In genomic region chr6:75493400-75494064, GRCh38 we compare ENCODE assay signal across 11 cellular contexts. TPM values are rescaled to one million over a fixed set of nuclear protein-coding genes. Genes with fewer than 3 reads are reported as not detected.
A peak's percentile ranks its signal among the peaks of the same experiment; 100 is the strongest.
DNase-seq lines count a peak whose midpoint lies in the region; ATAC-seq and TF ChIP-seq lines count a peak whose summit lies in the region.
"Had no signal": no experiment of that assay in that cellular context is flagged by ENCODE, and none has a peak within 500 bp of the region (broad histone marks: within the 10 kb centered on the region; RNA-seq: fewer than 3 reads in every experiment).

FILIP1 (minus strand) TSS chr6:75493800; CDS start chr6:75414972, 78,828 bp downstream.

- no peak within 1 kb of the TSS for H3K4me2 ChIP-seq in HCT116 (ENCODE audit: low read length)

- no peaks in the 10 kb centered on the region for H3K9me2 ChIP-seq in HCT116 (ENCODE audit: insufficient read depth)

- H2AFZ ChIP-seq in HCT116 (ENCODE audit: low read depth, low read length, poor library complexity, severe bottlenecking): peak within 1 kb of the TSS; percentile 62

- H3K36me3 ChIP-seq in HCT116 (ENCODE audit: control insufficient read depth in 1 of 2, insufficient read depth in 2 of 2, low read length in 2 of 2) (no peaks in the 10 kb centered on the region), kidney epithelial cell (ENCODE audit: control insufficient read depth, insufficient read depth, low read length) (no peaks in the 10 kb centered on the region), skeletal muscle tissue (ENCODE audit: control insufficient read depth in 3 of 3, insufficient read depth in 3 of 3, low read length in 3 of 3) (no peaks in the 10 kb centered on the region)

- H3K9me3 ChIP-seq in HCT116 (ENCODE audit: control insufficient read depth in 1 of 2, insufficient read depth in 1 of 2, low read depth in 1 of 2, low read length in 2 of 2) (no peaks in the 10 kb centered on the region), skeletal muscle tissue (ENCODE audit: control insufficient read depth in 3 of 3, low read length in 3 of 3) (no peaks in the 10 kb centered on the region)

- no peak for TF ChIP-seq RAD21 in HCT116 (IDR thresholded peaks at IDR 0.05; ENCODE audit: low read depth)

- DNase-seq in HCT116 (ENCODE audit: low read depth, low spot score): no peak
- DNase-seq in cardiac fibroblast (ENCODE audit: low read depth in 2 of 2): peak; percentile 63 to 82
- peak; percentile 23 for DNase-seq in kidney epithelial cell (ENCODE audit: low read depth)
- DNase-seq in GM13977 (ENCODE audit: low spot score): no peak
- DNase-seq in foreskin keratinocyte: no peak
- DNase-seq: activated CD4-positive, alpha-beta memory T cell treated with anti-CD3 and anti-CD28 coated beads for 36 hours; NCI-H2081; stimulated activated CD4-positive, alpha-beta T cell treated with anti-CD3 and anti-CD28 coated beads, Interleukin-1b, Interleukin-23, amount 100 ng/mL, for 48 hours had no signal

- RAD21 ChIA-PET in HCT116 (lab: Charles Lee; ENCODE audit: low non-redundant PET in 1 of 2, low total read pairs in 2 of 2, uncharacterized antibody in 2 of 2, unreplicated experiment in 2 of 2): no interaction called here

- H3K4me1 ChIP-seq in HCT116 (ENCODE audit: control insufficient read depth in 1 of 2, insufficient read depth in 2 of 2, low read length in 2 of 2) (peaks cover 5 to 11% of the 10 kb centered on the region in 2 experiments; a peak in 3 of 4 replicates), skeletal muscle tissue (ENCODE audit: control insufficient read depth in 3 of 3, insufficient read depth in 3 of 3, low read length in 3 of 3) (peaks cover 14 to 34% (median 14%) of the 10 kb centered on the region in 3 donors), foreskin keratinocyte (no peaks in the 10 kb centered on the region)

- BruUV-seq in HCT116 (replicated peaks; lab: Mats Ljungman, UMichigan): no TSS peak

- no peak within 1 kb of the TSS for H3K27ac ChIP-seq in HCT116 (ENCODE audit: low read depth, low read length)
- H3K27ac ChIP-seq in skeletal muscle tissue (ENCODE audit: low read depth, low read length): peak within 1 kb of the TSS; percentile 99
- no peak within 1 kb of the TSS for H3K27ac ChIP-seq in foreskin keratinocyte

- no peak within 1 kb of the TSS for H3K9ac ChIP-seq in HCT116 (ENCODE audit: low read length)
- peak within 1 kb of the TSS; percentile 91 to 97 (median 93) for H3K9ac ChIP-seq in skeletal muscle tissue (ENCODE audit: low read depth in 1 of 3, low read length in 3 of 3)

- no peaks in the 10 kb centered on the region for H3K79me2 ChIP-seq in HCT116 (ENCODE audit: insufficient read depth, low read length)

- TF ChIP-seq CTCF in HCT116 (IDR thresholded peaks at IDR 0.05 in 2 of 3, conservative IDR thresholded peaks at IDR 0.05 in 1 of 3; ENCODE audit: borderline replicate concordance in 1 of 3, insufficient read depth in 1 of 3, low read depth in 2 of 3, low read length in 2 of 3): no peak
- no peak for TF ChIP-seq CTCF in cardiac fibroblast (IDR thresholded peaks at IDR 0.05; ENCODE audit: low read depth, low read length)
- TF ChIP-seq CTCF in kidney epithelial cell (IDR thresholded peaks at IDR 0.05; ENCODE audit: insufficient read depth, low read length, poor library complexity, severe bottlenecking): no peak
- no peak for TF ChIP-seq CTCF in GM13977 (IDR thresholded peaks at IDR 0.05; ENCODE audit: extremely low read depth, insufficient read depth, missing control alignments)
- TF ChIP-seq CTCF in foreskin keratinocyte (conservative IDR thresholded peaks at IDR 0.05): no peak

- CTCF ChIA-PET in HCT116 (lab: Charles Lee): no interaction called here

- intact Hi-C loops in HCT116 (cut with micrococcal nuclease): no loop called here

- no peak for TF ChIP-seq POLR2A in HCT116 (IDR thresholded peaks at IDR 0.05; ENCODE audit: borderline replicate concordance, extremely low read depth, insufficient read depth, insufficient read length)

- in situ Hi-C loops in GM13977 (cut with MboI; ENCODE audit: low pct_unique_long_range_greater_than_20kb, low sequenced_read_pairs, unreplicated experiment): no loop called here

- H3K27me3 ChIP-seq in HCT116 (ENCODE audit: insufficient read depth, low read length) (no peaks in the 10 kb centered on the region), kidney epithelial cell (ENCODE audit: control insufficient read depth, insufficient read depth, low read length) (no peaks in the 10 kb centered on the region), skeletal muscle tissue (ENCODE audit: control insufficient read depth in 3 of 3, insufficient read depth in 3 of 3, low read length in 3 of 3) (no peaks in the 10 kb centered on the region), foreskin keratinocyte (peaks cover 37% of the 10 kb centered on the region)

- POLR2A ChIA-PET in HCT116 (lab: Charles Lee): no interaction called here

- H3K4me3 ChIP-seq in HCT116 (replicated peaks in 1 of 2; ENCODE audit: low read depth in 1 of 2, low read length in 2 of 2): no peak within 1 kb of the TSS
- peak within 1 kb of the TSS in 1 of 2 donors; percentile 4 for H3K4me3 ChIP-seq in cardiac fibroblast (replicated peaks in 1 of 2; ENCODE audit: low read depth in 2 of 2, low read length in 2 of 2)
- H3K4me3 ChIP-seq in kidney epithelial cell (ENCODE audit: low read depth, low read length): peak within 1 kb of the TSS; percentile 18
- peak within 1 kb of the TSS; percentile 64 to 97 (median 76) for H3K4me3 ChIP-seq in skeletal muscle tissue (ENCODE audit: low read length in 3 of 3)

- no peaks in the 10 kb centered on the region for H4K20me1 ChIP-seq in HCT116 (ENCODE audit: insufficient read depth)

- no peak for ATAC-seq in HCT116
- ATAC-seq in foreskin keratinocyte: no peak
- ATAC-seq in HG03039 (IDR thresholded peaks at IDR 0.05; ENCODE audit: unreplicated experiment): no peak
- ATAC-seq in GM18519 (IDR thresholded peaks at IDR 0.05; ENCODE audit: low FRiP score, unreplicated experiment): no peak

TF ChIP-seq in HCT116, 20 proteins besides CTCF, POLR2A, EP300 and RAD21:
- no peak for TF ChIP-seq SP1 (IDR thresholded peaks at IDR 0.05; ENCODE audit: low read depth)
- no peak for TF ChIP-seq POLR2AphosphoS5 (IDR thresholded peaks at IDR 0.05; ENCODE audit: low read depth, low read length)

RNA-seq across cellular contexts. Expression of gene FILIP1, which starts in this region (rescaled TPM):
- 0.05 TPM for total RNA-seq in HCT116 (2021; ENCODE audit: unreplicated experiment)
- 0.01 TPM in 2 replicates for polyA plus RNA-seq in HCT116 (2012)
- 0.04 and 0.21 TPM in 2 replicates for total RNA-seq in kidney epithelial cell
- 19.3 TPM for total RNA-seq in skeletal muscle tissue
- not detected in 2 replicates for total RNA-seq in foreskin keratinocyte
- polyA plus RNA-seq in foreskin keratinocyte: not detected in 2 replicates
- total RNA-seq: activated CD4-positive, alpha-beta memory T cell treated with anti-CD3 and anti-CD28 coated beads for 36 hours had no signal

Comparison
In these comparisons a context has a peak if more than half of its experiments do, and no peak if none do; other contexts are left out.
1. RNA of gene FILIP1 (total RNA-seq): 19.3 TPM in skeletal muscle tissue (single experiment); 0.05 TPM in HCT116 (single experiment), 0.04 to 0.21 TPM in kidney epithelial cell and not detected in foreskin keratinocyte; every median in the first group is over 10 times any median in the second.
2. Peak in DNase-seq and H3K4me3 ChIP-seq in kidney epithelial cell; RNA of the gene not detected or under 1 TPM.
3. DNase-seq: peak in cardiac fibroblast (2 of 2); none in HCT116 (single experiment), GM13977 (single experiment) and foreskin keratinocyte (0 of 2).
4. H3K4me3 ChIP-seq: peak in skeletal muscle tissue (3 of 3); none in HCT116 (0 of 2).